In genomic region chr15:58410353-58410752, GRCh38 we compare ENCODE assay signal across 9 cellular contexts. TPM values are rescaled to one million over a fixed set of nuclear protein-coding genes. Genes with fewer than 3 reads are reported as not detected.
DNase-seq lines count a peak whose midpoint lies in the region; ATAC-seq, FAIRE-seq and TF ChIP-seq lines count a peak whose summit lies in the region.
"Had no signal": no experiment of that assay in that cellular context is flagged by ENCODE, and none has a peak within 500 bp of the region (broad histone marks: within the 10 kb centered on the region; RNA-seq: fewer than 3 reads in every experiment).

No MANE protein-coding gene starts in this region.

- no peaks in the 10 kb centered on the region for H3K27me3 Mint-ChIP-seq in CD8-positive, alpha-beta T cell (ENCODE audit: low read depth)
- H3K27me3 Mint-ChIP-seq in dendritic cell treated with granulocyte-macrophage colony-stimulating factor and Interleukin-4, amounts not matched to agents 40 ng/mL and 50 ng/mL, for 4 days = no peaks in the 10 kb centered on the region

- no peak for TF ChIP-seq POLR2A in GM12892 (IDR thresholded peaks at IDR 0.05; ENCODE audit: low read depth, low read length)

- no peaks in the 10 kb centered on the region for H3K9me3 ChIP-seq in CD8-positive, alpha-beta T cell (ENCODE audit: low read length)
- 0 out of 2 replicates have a peak, but pooled peaks cover 6% of the 10 kb centered on the region for H3K9me3 ChIP-seq in SJCRH30 (replicated peaks)

- TF ChIP-seq CTCF in CD8-positive, alpha-beta T cell (IDR thresholded peaks at IDR 0.05) = no peak

- no peaks in the 10 kb centered on the region for H3K36me3 ChIP-seq in CD8-positive, alpha-beta T cell (ENCODE audit: insufficient read depth, low read length)
- no peaks in the 10 kb centered on the region for H3K36me3 ChIP-seq in SJCRH30
- H3K36me3 ChIP-seq: cardiac muscle cell had no signal

- POLR2A ChIA-PET in CD8-positive, alpha-beta T cell (lab: Charles Lee) = interaction anchor here (1.0 to 1.1 kb wide), 2 partner anchors 25 to 534 kb away, joined by 3 read pairs; no protein-coding TSS in a partner anchor

- no peaks in the 10 kb centered on the region for H3K27me3 ChIP-seq in CD8-positive, alpha-beta T cell (ENCODE audit: insufficient read depth, low read length)
- no peaks in the 10 kb centered on the region for H3K27me3 ChIP-seq in SJCRH30
- H3K27me3 ChIP-seq: cardiac muscle cell had no signal

- H3K9me3 Mint-ChIP-seq in CD8-positive, alpha-beta T cell = no peaks in the 10 kb centered on the region
- H3K9me3 Mint-ChIP-seq in dendritic cell treated with granulocyte-macrophage colony-stimulating factor and Interleukin-4, amounts not matched to agents 40 ng/mL and 50 ng/mL, for 4 days = no peaks in the 10 kb centered on the region

- no peaks in the 10 kb centered on the region for H3K36me3 Mint-ChIP-seq in CD8-positive, alpha-beta T cell
- H3K36me3 Mint-ChIP-seq in dendritic cell treated with granulocyte-macrophage colony-stimulating factor and Interleukin-4, amounts not matched to agents 40 ng/mL and 50 ng/mL, for 4 days (ENCODE audit: low read depth) = no peaks in the 10 kb centered on the region

- intact Hi-C loops in CD8-positive, alpha-beta T cell (cut with DNase I, micrococcal nuclease) = loop anchor here in 1 of 2 experiments (10.0 kb wide), 1 partner anchor 74 kb away; no protein-coding TSS in a partner anchor
- intact Hi-C loops in dendritic cell treated with granulocyte-macrophage colony-stimulating factor and Interleukin-4, amounts not matched to agents 40 ng/mL and 50 ng/mL, for 4 days (cut with micrococcal nuclease) = no loop called here

- H3K4me3 ChIP-seq in CD8-positive, alpha-beta T cell (ENCODE audit: low read depth, low read length) = peak overlapping the region; percentile 37
- H3K4me3 ChIP-seq in SJCRH30 (peak overlapping the region; percentile 45), skeletal muscle cell (ENCODE audit: low read depth, low read length) (peak overlapping the region; percentile 2)
- H3K4me3 ChIP-seq: cardiac muscle cell had no signal

- peak in 6 of 7 experiments; percentile 19 to 64 (median 40) for DNase-seq in CD8-positive, alpha-beta T cell
- peak; percentile 26 to 49 for DNase-seq in SJCRH30
- DNase-seq in skeletal muscle cell (ENCODE audit: low read depth) = no peak
- no peak for DNase-seq in GM12892 (ENCODE audit: insufficient read length)
- no peak for DNase-seq in NCI-H1092 treated with DMSO at 0.1 percent for 48 hours (lab: John Stamatoyannopoulos, UW)
- no peak for DNase-seq in NCI-H187 (lab: John Stamatoyannopoulos, UW)
- no peak for DNase-seq in NCI-H1092 (lab: John Stamatoyannopoulos, UW)

- H3K27ac ChIP-seq in CD8-positive, alpha-beta T cell (ENCODE audit: low read depth, low read length) = peak overlapping the region; percentile 20
- H3K27ac ChIP-seq in SJCRH30 = no peak overlapping the region
- H3K27ac ChIP-seq: cardiac muscle cell had no signal

- peaks cover 7% of the 10 kb centered on the region for H3K4me1 ChIP-seq in CD8-positive, alpha-beta T cell (ENCODE audit: insufficient read depth, low read length)
- peaks cover 16% of the 10 kb centered on the region for H3K4me1 ChIP-seq in SJCRH30

- peak; percentile 95 for ATAC-seq in CD8-positive, alpha-beta T cell

- peak overlapping the region; percentile 90 for H3K27ac Mint-ChIP-seq in CD8-positive, alpha-beta T cell
- H3K27ac Mint-ChIP-seq in dendritic cell treated with granulocyte-macrophage colony-stimulating factor and Interleukin-4, amounts not matched to agents 40 ng/mL and 50 ng/mL, for 4 days = no peak overlapping the region

- no peak for FAIRE-seq in GM12892 (lab: Jason Lieb, UNC)

- H3K4me1 Mint-ChIP-seq in CD8-positive, alpha-beta T cell (ENCODE audit: low read depth) = peaks cover 17% of the 10 kb centered on the region
- H3K4me1 Mint-ChIP-seq in dendritic cell treated with granulocyte-macrophage colony-stimulating factor and Interleukin-4, amounts not matched to agents 40 ng/mL and 50 ng/mL, for 4 days (ENCODE audit: low read depth) = no peaks in the 10 kb centered on the region

- CTCF ChIA-PET in CD8-positive, alpha-beta T cell (lab: Charles Lee) = interaction anchor here (0.5 to 0.6 kb wide), 2 partner anchors 93 to 350 kb away, joined by 3 to 6 read pairs; no protein-coding TSS in a partner anchor

- H3K4me3 Mint-ChIP-seq in CD8-positive, alpha-beta T cell = peak overlapping the region; percentile 89
- H3K4me3 Mint-ChIP-seq in dendritic cell treated with granulocyte-macrophage colony-stimulating factor and Interleukin-4, amounts not matched to agents 40 ng/mL and 50 ng/mL, for 4 days = peak overlapping the region; percentile 27

RNA-seq across cellular contexts. Expression of gene LIPC, which starts 21.4 kb away (rescaled TPM):
- total RNA-seq in CD8-positive, alpha-beta T cell = 1 to 10 TPM in 1 of 2 experiments, under 1 TPM in 1; 0.86 to 1.5 TPM
- 0.35 and 1.2 TPM in 2 replicates for total RNA-seq in SJCRH30 (2014; rRNA removed; shearing (Covaris generic))
- polyA plus RNA-seq in GM12892 (2012; ENCODE audit: missing spikeins) = not detected
- total RNA-seq: cardiac muscle cell had no signal
- polyA plus RNA-seq: cardiac muscle cell had no signal

Comparison
In these comparisons a context has a peak if more than half of its experiments do, and no peak if none do; other contexts are left out.
1. DNase-seq: peak in CD8-positive, alpha-beta T cell (6 of 7) and SJCRH30 (2 of 2); none in skeletal muscle cell (single experiment), GM12892 (single experiment), NCI-H1092 treated with DMSO at 0.1 percent for 48 hours (single experiment), NCI-H187 (0 of 2) and NCI-H1092 (single experiment).
2. Peak in every context shown above with its lines, with median percentiles within 50 percentile points of each other: H3K4me3 ChIP-seq.